19 cellular contexts compared by ENCODE assay signal in the genomic region with DNA sequence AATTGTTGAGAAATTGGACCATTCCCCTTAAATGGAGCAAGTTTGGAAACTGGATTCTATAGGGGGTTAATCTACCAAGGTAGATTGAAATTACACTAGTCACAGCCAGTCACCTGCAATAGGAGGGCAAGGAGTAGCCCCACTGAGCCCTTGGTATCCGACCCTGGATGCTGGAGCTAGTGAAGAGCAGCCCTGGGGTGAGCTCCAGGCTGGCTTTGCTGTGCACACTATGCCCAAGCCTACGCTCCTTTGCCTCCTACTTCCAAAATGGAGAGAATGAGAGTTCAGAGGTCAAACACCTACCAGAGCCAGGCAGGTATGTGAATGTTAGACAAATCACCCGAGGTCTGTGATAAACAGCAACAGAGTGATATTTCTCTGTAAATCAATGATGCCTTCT. TPM values are rescaled to one million over a fixed set of nuclear protein-coding genes. Genes with fewer than 3 reads are reported as not detected.
DNase-seq lines count a peak whose midpoint lies in the region; ATAC-seq and TF ChIP-seq lines count a peak whose summit lies in the region.
"Had no signal": no experiment of that assay in that cellular context is flagged by ENCODE, and none has a peak within 500 bp of the region (broad histone marks: within the 10 kb centered on the region; RNA-seq: fewer than 3 reads in every experiment).

No MANE protein-coding gene starts in this region.

- no peak overlapping the region for H4K12ac ChIP-seq in trophoblast cell (ENCODE audit: low read depth, low read length)

- H3K9me3 Mint-ChIP-seq in activated CD8-positive, alpha-beta memory T cell treated with anti-CD3 and anti-CD28 coated beads, Interleukin-2, amount 10 ng/mL, durations not matched to agents 7 days and 5 days (ENCODE audit: low read depth), result no peaks in the 10 kb centered on the region
- H3K9me3 Mint-ChIP-seq in H9, result no peaks in the 10 kb centered on the region
- H3K9me3 Mint-ChIP-seq in activated T-helper 1 cell treated with anti-CD3 and anti-CD28 coated beads, Interleukin-12 subunit alpha, Interleukin-12 subunit beta, Interleukin-2, Interleukin-4 antibody, amounts not matched to agents 30 ng/mL and 10 ng/mL and 1 ng/mL, durations not matched to agents 14 hours and 24 hours and 36 hours, result no peaks in the 10 kb centered on the region
- H3K9me3 Mint-ChIP-seq in natural killer cell treated with Interleukin-12 subunit alpha and Interleukin-12 subunit beta and Interleukin-15 and Interleukin-18, amount 100 ng/mL, for 72 hours, result no peaks in the 10 kb centered on the region
- H3K9me3 Mint-ChIP-seq: effector memory CD8-positive, alpha-beta T cell; nephron; stimulated activated naive CD8-positive, alpha-beta T cell treated with anti-CD3 and anti-CD28 coated beads, Interleukin-15, Interleukin-2, amounts not matched to agents 100 ng/mL and 50 ng/mL, for 24 hours had no signal

- no peaks in the 10 kb centered on the region for H4K20me1 ChIP-seq in H9 (ENCODE audit: control insufficient read depth, insufficient read depth, insufficient read length)

- H3K23ac ChIP-seq in H9 (ENCODE audit: insufficient read length, low read depth, low read length), result no peak overlapping the region
- no peak overlapping the region for H3K23ac ChIP-seq in trophoblast cell (ENCODE audit: low read length)

- peak overlapping the region; percentile 47 for H3K27ac Mint-ChIP-seq in activated CD8-positive, alpha-beta memory T cell treated with anti-CD3 and anti-CD28 coated beads, Interleukin-2, amount 10 ng/mL, durations not matched to agents 7 days and 5 days
- H3K27ac Mint-ChIP-seq in H9, result peak overlapping the region in 2 of 3 experiments; percentile 42 to 44; a peak in 3 of 7 replicates
- H3K27ac Mint-ChIP-seq in activated T-helper 1 cell treated with anti-CD3 and anti-CD28 coated beads, Interleukin-12 subunit alpha, Interleukin-12 subunit beta, Interleukin-2, Interleukin-4 antibody, amounts not matched to agents 30 ng/mL and 10 ng/mL and 1 ng/mL, durations not matched to agents 14 hours and 24 hours and 36 hours, result peak overlapping the region; percentile 52
- no peak overlapping the region for H3K27ac Mint-ChIP-seq in natural killer cell treated with Interleukin-12 subunit alpha and Interleukin-12 subunit beta and Interleukin-15 and Interleukin-18, amount 100 ng/mL, for 72 hours
- H3K27ac Mint-ChIP-seq: nephron had no signal

- no peaks in the 10 kb centered on the region for H3K79me1 ChIP-seq in H9 (ENCODE audit: insufficient read depth, low read depth, low read length, poor library complexity, severe bottlenecking)
- peaks cover 5% of the 10 kb centered on the region for H3K79me1 ChIP-seq in trophoblast cell (ENCODE audit: low read length)

- WGBS in H9 (ENCODE audit: extremely low coverage, insufficient read length, low lambda C conversion rate), result no CpG with 5 or more reads among the region's 3 CpGs
- no CpG with 5 or more reads among the region's 3 CpGs for WGBS in trophoblast cell (ENCODE audit: extremely low coverage, insufficient coverage, insufficient read length)

- H3K27ac ChIP-seq in H9 (ENCODE audit: insufficient read length, low read depth, low read length) (no peak overlapping the region), trophoblast cell (ENCODE audit: low read depth, low read length) (no peak overlapping the region)

- H2BK5ac ChIP-seq in H9 (ENCODE audit: insufficient read length, low read length) (no peak overlapping the region), trophoblast cell (ENCODE audit: low read depth, low read length, poor library complexity) (no peak overlapping the region)

- H2AK5ac ChIP-seq in H9 (ENCODE audit: insufficient read length, low read length), result no peak overlapping the region
- H2AK5ac ChIP-seq in trophoblast cell (ENCODE audit: low read length), result no peak overlapping the region

- H2BK12ac ChIP-seq in H9 (ENCODE audit: insufficient read length, low read depth, low read length), result no peak overlapping the region
- H2BK12ac ChIP-seq in trophoblast cell (ENCODE audit: low read length), result no peak overlapping the region

- no peaks in the 10 kb centered on the region for H3K27me3 ChIP-seq in H9 (ENCODE audit: insufficient read depth, low read length)
- H3K27me3 ChIP-seq in trophoblast cell (ENCODE audit: insufficient read depth, low read length), result no peaks in the 10 kb centered on the region

- no peaks in the 10 kb centered on the region for H3K9me3 ChIP-seq in H9 (ENCODE audit: control insufficient read depth, low read depth, low read length)
- H3K9me3 ChIP-seq in trophoblast cell (ENCODE audit: insufficient read depth, low read depth, low read length), result peaks cover under 1% of the 10 kb centered on the region

- H3K23me2 ChIP-seq in H9 (ENCODE audit: insufficient read length, low read depth, low read length, poor library complexity, severe bottlenecking), result no peaks in the 10 kb centered on the region

- H2AFZ ChIP-seq in H9 (ENCODE audit: low read length), result no peak overlapping the region
- no peak overlapping the region for H2AFZ ChIP-seq in trophoblast cell (ENCODE audit: insufficient read depth, low read length, poor library complexity)

- H2BK120ac ChIP-seq in H9 (ENCODE audit: low read depth, low read length, poor library complexity, severe bottlenecking), result no peak overlapping the region
- H2BK120ac ChIP-seq in trophoblast cell (ENCODE audit: insufficient read depth, low read length, poor library complexity), result no peak overlapping the region

- H3K4ac ChIP-seq in H9 (ENCODE audit: low read depth, low read length), result no peak overlapping the region
- H3K4ac ChIP-seq in trophoblast cell (ENCODE audit: low read depth, low read length), result no peak overlapping the region

- H3K79me2 ChIP-seq in H9 (ENCODE audit: insufficient read depth, low read length) (no peaks in the 10 kb centered on the region), trophoblast cell (ENCODE audit: control insufficient read depth, insufficient read depth, low read length, poor library complexity) (no peaks in the 10 kb centered on the region)

- no peak overlapping the region for H2BK20ac ChIP-seq in H9 (ENCODE audit: low read depth, low read length, poor library complexity, severe bottlenecking)

- H3K4me1 ChIP-seq in H9 (ENCODE audit: insufficient read depth, low read length) (no peaks in the 10 kb centered on the region), trophoblast cell (ENCODE audit: control insufficient read depth in 1 of 2, insufficient read depth in 2 of 2, low read length in 2 of 2) (peaks cover 2 to 10% of the 10 kb centered on the region in 2 experiments)

- peaks cover 19 to 39% of the 10 kb centered on the region in 2 experiments for H3K36me3 ChIP-seq in trophoblast cell (ENCODE audit: control insufficient read depth in 1 of 2, insufficient read depth in 2 of 2, low read length in 2 of 2)

- H3K9ac ChIP-seq in H9 (ENCODE audit: extremely low read depth, insufficient read length, low read length) (no peak overlapping the region), trophoblast cell (ENCODE audit: low read length) (peak overlapping the region; percentile 70)

- peaks cover 10% of the 10 kb centered on the region for H3K4me1 Mint-ChIP-seq in activated CD8-positive, alpha-beta memory T cell treated with anti-CD3 and anti-CD28 coated beads, Interleukin-2, amount 10 ng/mL, durations not matched to agents 7 days and 5 days
- peaks cover 10 to 11% of the 10 kb centered on the region in 2 experiments for H3K4me1 Mint-ChIP-seq in H9
- peaks cover 17% of the 10 kb centered on the region for H3K4me1 Mint-ChIP-seq in activated T-helper 1 cell treated with anti-CD3 and anti-CD28 coated beads, Interleukin-12 subunit alpha, Interleukin-12 subunit beta, Interleukin-2, Interleukin-4 antibody, amounts not matched to agents 30 ng/mL and 10 ng/mL and 1 ng/mL, durations not matched to agents 14 hours and 24 hours and 36 hours (ENCODE audit: low read depth)
- peaks cover 11 to 18% of the 10 kb centered on the region in 2 donors for H3K4me1 Mint-ChIP-seq in natural killer cell treated with Interleukin-12 subunit alpha and Interleukin-12 subunit beta and Interleukin-15 and Interleukin-18, amount 100 ng/mL, for 72 hours (ENCODE audit: low read depth in 2 of 2)

- no peak overlapping the region for H4K5ac ChIP-seq in H9 (ENCODE audit: insufficient read length, low read depth, low read length)

- no peak overlapping the region for H3K4me3 ChIP-seq in trophoblast cell (ENCODE audit: low read depth, low read length)

- H3K14ac ChIP-seq in H9 (ENCODE audit: insufficient read depth, low read length) (no peak overlapping the region), trophoblast cell (ENCODE audit: low read length) (no peak overlapping the region)

- H3K36me3 Mint-ChIP-seq in activated CD8-positive, alpha-beta memory T cell treated with anti-CD3 and anti-CD28 coated beads, Interleukin-2, amount 10 ng/mL, durations not matched to agents 7 days and 5 days, result peaks cover 36% of the 10 kb centered on the region
- peaks cover 22 to 49% (median 36%) of the 10 kb centered on the region in 3 experiments for H3K36me3 Mint-ChIP-seq in H9 (ENCODE audit: insufficient read depth in 1 of 3, low read depth in 3 of 3)
- H3K36me3 Mint-ChIP-seq in activated T-helper 1 cell treated with anti-CD3 and anti-CD28 coated beads, Interleukin-12 subunit alpha, Interleukin-12 subunit beta, Interleukin-2, Interleukin-4 antibody, amounts not matched to agents 30 ng/mL and 10 ng/mL and 1 ng/mL, durations not matched to agents 14 hours and 24 hours and 36 hours (ENCODE audit: low read depth), result peaks cover 40% of the 10 kb centered on the region
- peaks cover 27% of the 10 kb centered on the region for H3K36me3 Mint-ChIP-seq in natural killer cell treated with Interleukin-12 subunit alpha and Interleukin-12 subunit beta and Interleukin-15 and Interleukin-18, amount 100 ng/mL, for 72 hours

- no peak overlapping the region for H3K18ac ChIP-seq in H9 (ENCODE audit: insufficient read length, low read depth, low read length)
- no peak overlapping the region for H3K18ac ChIP-seq in trophoblast cell (ENCODE audit: low read length)

- DNase-seq in activated CD8-positive, alpha-beta memory T cell treated with anti-CD3 and anti-CD28 coated beads, Interleukin-2, amount 10 ng/mL, durations not matched to agents 7 days and 5 days, result no peak
- DNase-seq in activated CD8-positive, alpha-beta memory T cell treated with anti-CD3 and anti-CD28 coated beads, Interleukin-2, amount 50 U/mL, for 4 hours, result no peak
- DNase-seq in H9 (no peak), trophoblast cell (no peak), ureter (ENCODE audit: low spot score) (no peak), NCI-H1930 (lab: John Stamatoyannopoulos, UW) (no peak)
- DNase-seq in activated T-helper 1 cell treated with anti-CD3 and anti-CD28 coated beads, Interleukin-12 subunit alpha, Interleukin-12 subunit beta, Interleukin-2, Interleukin-4 antibody, amounts not matched to agents 30 ng/mL and 10 ng/mL and 1 ng/mL, durations not matched to agents 14 hours and 24 hours and 36 hours (ENCODE audit: low spot score), result no peak
- no peak for DNase-seq in natural killer cell treated with Interleukin-12 subunit alpha and Interleukin-12 subunit beta and Interleukin-15 and Interleukin-18, amount 100 ng/mL, for 72 hours (ENCODE audit: low spot score)
- DNase-seq: activated CD4-positive, CD25-positive, alpha-beta regulatory T cell; amygdala; Calu3; effector memory CD8-positive, alpha-beta T cell; mammary epithelial cell; NCI-H1417 treated with DMSO at 0.1 percent for 48 hours; stimulated activated CD4-positive, alpha-beta T cell treated with anti-CD3 and anti-CD28 coated beads, Interleukin-12 subunit alpha, Interleukin-12 subunit beta, amount 100 ng/mL, for 4 hours had no signal

- no peaks in the 10 kb centered on the region for H3K27me3 Mint-ChIP-seq in activated CD8-positive, alpha-beta memory T cell treated with anti-CD3 and anti-CD28 coated beads, Interleukin-2, amount 10 ng/mL, durations not matched to agents 7 days and 5 days
- no peaks in the 10 kb centered on the region for H3K27me3 Mint-ChIP-seq in H9 (ENCODE audit: low read depth)
- H3K27me3 Mint-ChIP-seq in activated T-helper 1 cell treated with anti-CD3 and anti-CD28 coated beads, Interleukin-12 subunit alpha, Interleukin-12 subunit beta, Interleukin-2, Interleukin-4 antibody, amounts not matched to agents 30 ng/mL and 10 ng/mL and 1 ng/mL, durations not matched to agents 14 hours and 24 hours and 36 hours (ENCODE audit: insufficient read depth), result no peaks in the 10 kb centered on the region
- no peaks in the 10 kb centered on the region for H3K27me3 Mint-ChIP-seq in natural killer cell treated with Interleukin-12 subunit alpha and Interleukin-12 subunit beta and Interleukin-15 and Interleukin-18, amount 100 ng/mL, for 72 hours
- H3K27me3 Mint-ChIP-seq: effector memory CD8-positive, alpha-beta T cell; stimulated activated naive CD8-positive, alpha-beta T cell treated with anti-CD3 and anti-CD28 coated beads, Interleukin-15, Interleukin-2, amounts not matched to agents 100 ng/mL and 50 ng/mL, for 24 hours had no signal

- H4K91ac ChIP-seq in H9 (ENCODE audit: insufficient read length, low read depth, low read length) (no peak overlapping the region), trophoblast cell (ENCODE audit: low read depth, low read length) (no peak overlapping the region)

- TF ChIP-seq CTCF in H9 (conservative IDR thresholded peaks at IDR 0.05), result no peak

- H3T11ph ChIP-seq in H9 (ENCODE audit: low read length), result no peak overlapping the region

- H3K4me2 ChIP-seq in H9 (ENCODE audit: insufficient read depth, insufficient read length, low read length) (no peak overlapping the region), trophoblast cell (ENCODE audit: low read length) (no peak overlapping the region)

- no peak overlapping the region for H3K4me3 Mint-ChIP-seq in activated CD8-positive, alpha-beta memory T cell treated with anti-CD3 and anti-CD28 coated beads, Interleukin-2, amount 10 ng/mL, durations not matched to agents 7 days and 5 days
- no peak overlapping the region for H3K4me3 Mint-ChIP-seq in H9
- H3K4me3 Mint-ChIP-seq in activated T-helper 1 cell treated with anti-CD3 and anti-CD28 coated beads, Interleukin-12 subunit alpha, Interleukin-12 subunit beta, Interleukin-2, Interleukin-4 antibody, amounts not matched to agents 30 ng/mL and 10 ng/mL and 1 ng/mL, durations not matched to agents 14 hours and 24 hours and 36 hours, result no peak overlapping the region
- no peak overlapping the region for H3K4me3 Mint-ChIP-seq in natural killer cell treated with Interleukin-12 subunit alpha and Interleukin-12 subunit beta and Interleukin-15 and Interleukin-18, amount 100 ng/mL, for 72 hours
- H3K4me3 Mint-ChIP-seq: nephron; stimulated activated naive CD8-positive, alpha-beta T cell treated with anti-CD3 and anti-CD28 coated beads, Interleukin-15, Interleukin-2, amounts not matched to agents 100 ng/mL and 50 ng/mL, for 24 hours had no signal

- no peak for ATAC-seq in activated CD8-positive, alpha-beta memory T cell treated with anti-CD3 and anti-CD28 coated beads, Interleukin-2, amount 10 ng/mL, durations not matched to agents 7 days and 5 days
- ATAC-seq in natural killer cell treated with Interleukin-12 subunit alpha and Interleukin-12 subunit beta and Interleukin-15 and Interleukin-18, amount 100 ng/mL, for 72 hours, result no peak
- ATAC-seq: effector memory CD8-positive, alpha-beta T cell had no signal

- no peak overlapping the region for H3K56ac ChIP-seq in H9 (ENCODE audit: insufficient read length, low read depth, low read length)

- H2BK15ac ChIP-seq in H9 (ENCODE audit: low read depth, low read length), result no peak overlapping the region

- H4K8ac ChIP-seq in H9 (replicated peaks; ENCODE audit: insufficient read length, low read depth, low read length) (no peak overlapping the region), trophoblast cell (ENCODE audit: low read depth, low read length) (no peak overlapping the region)

- CTCF ChIA-PET in activated CD8-positive, alpha-beta memory T cell treated with anti-CD3 and anti-CD28 coated beads, Interleukin-2, amount 10 ng/mL, durations not matched to agents 7 days and 5 days (lab: Charles Lee), result interaction anchor here (0.7 to 3.3 kb wide), 5 partner anchors 9 to 45 kb away, joined by 4 to 57 read pairs (median 24); a partner anchor contains a TSS

- intact Hi-C loops in activated T-helper 1 cell treated with anti-CD3 and anti-CD28 coated beads, Interleukin-12 subunit alpha, Interleukin-12 subunit beta, Interleukin-2, Interleukin-4 antibody, amounts not matched to agents 30 ng/mL and 10 ng/mL and 1 ng/mL, durations not matched to agents 14 hours and 24 hours and 36 hours (cut with micrococcal nuclease), result no loop called here

RNA-seq across cellular contexts. Expression of a gene that starts 23.7 kb away (rescaled TPM):
- 100 to 1,000 TPM; 176 to 193 TPM for total RNA-seq in activated CD8-positive, alpha-beta memory T cell treated with anti-CD3 and anti-CD28 coated beads, Interleukin-2, amount 10 ng/mL, durations not matched to agents 7 days and 5 days
- total RNA-seq in H9 (2021), result 203 and 204 TPM in 2 replicates
- total RNA-seq in activated T-helper 1 cell treated with anti-CD3 and anti-CD28 coated beads, Interleukin-12 subunit alpha, Interleukin-12 subunit beta, Interleukin-2, Interleukin-4 antibody, amounts not matched to agents 30 ng/mL and 10 ng/mL and 1 ng/mL, durations not matched to agents 14 hours and 24 hours and 36 hours, result 337 and 339 TPM in 2 replicates
- 142 and 148 TPM in 2 replicates for polyA plus RNA-seq in trophoblast cell (2013)
- 100 to 1,000 TPM; 167 to 249 TPM for total RNA-seq in natural killer cell treated with Interleukin-12 subunit alpha and Interleukin-12 subunit beta and Interleukin-15 and Interleukin-18, amount 100 ng/mL, for 72 hours
- 180 TPM for total RNA-seq in ureter

RNA-seq across cellular contexts. Expression of a gene that starts 34.4 kb away (rescaled TPM):
- total RNA-seq in activated CD8-positive, alpha-beta memory T cell treated with anti-CD3 and anti-CD28 coated beads, Interleukin-2, amount 10 ng/mL, durations not matched to agents 7 days and 5 days, result 10 to 100 TPM; 37.3 to 45.9 TPM
- total RNA-seq in H9 (2021), result 0.20 TPM in 1 of 2 replicates, not detected in the other
- 22.3 TPM in 2 replicates for total RNA-seq in activated T-helper 1 cell treated with anti-CD3 and anti-CD28 coated beads, Interleukin-12 subunit alpha, Interleukin-12 subunit beta, Interleukin-2, Interleukin-4 antibody, amounts not matched to agents 30 ng/mL and 10 ng/mL and 1 ng/mL, durations not matched to agents 14 hours and 24 hours and 36 hours
- polyA plus RNA-seq in trophoblast cell (2013), result 0.08 and 0.32 TPM in 2 replicates
- 10 to 100 TPM; 20.2 to 82.7 TPM for total RNA-seq in natural killer cell treated with Interleukin-12 subunit alpha and Interleukin-12 subunit beta and Interleukin-15 and Interleukin-18, amount 100 ng/mL, for 72 hours
- total RNA-seq in ureter, result 6.8 TPM
- total RNA-seq: HT-29, RPMI7951 had no signal

RNA-seq across cellular contexts. Expression of a gene that starts 43.9 kb away (rescaled TPM):
- 100 to 1,000 TPM; 274 to 359 TPM for total RNA-seq in activated CD8-positive, alpha-beta memory T cell treated with anti-CD3 and anti-CD28 coated beads, Interleukin-2, amount 10 ng/mL, durations not matched to agents 7 days and 5 days
- total RNA-seq in H9 (2021) (461 and 466 TPM in 2 replicates), ureter (209 TPM)
- total RNA-seq in activated T-helper 1 cell treated with anti-CD3 and anti-CD28 coated beads, Interleukin-12 subunit alpha, Interleukin-12 subunit beta, Interleukin-2, Interleukin-4 antibody, amounts not matched to agents 30 ng/mL and 10 ng/mL and 1 ng/mL, durations not matched to agents 14 hours and 24 hours and 36 hours, result 367 and 368 TPM in 2 replicates
- 228 and 236 TPM in 2 replicates for polyA plus RNA-seq in trophoblast cell (2013)
- 100 to 1,000 TPM; 276 to 305 TPM for total RNA-seq in natural killer cell treated with Interleukin-12 subunit alpha and Interleukin-12 subunit beta and Interleukin-15 and Interleukin-18, amount 100 ng/mL, for 72 hours

RNA-seq across cellular contexts. Expression of a gene that starts 44.1 kb away (rescaled TPM):
- total RNA-seq in activated CD8-positive, alpha-beta memory T cell treated with anti-CD3 and anti-CD28 coated beads, Interleukin-2, amount 10 ng/mL, durations not matched to agents 7 days and 5 days, result 10 to 100 TPM; 52.7 to 64.9 TPM
- 28.3 and 30.2 TPM in 2 replicates for total RNA-seq in H9 (2021)
- total RNA-seq in activated T-helper 1 cell treated with anti-CD3 and anti-CD28 coated beads, Interleukin-12 subunit alpha, Interleukin-12 subunit beta, Interleukin-2, Interleukin-4 antibody, amounts not matched to agents 30 ng/mL and 10 ng/mL and 1 ng/mL, durations not matched to agents 14 hours and 24 hours and 36 hours, result 84.8 and 86.4 TPM in 2 replicates
- 15.8 and 17.3 TPM in 2 replicates for polyA plus RNA-seq in trophoblast cell (2013)
- total RNA-seq in natural killer cell treated with Interleukin-12 subunit alpha and Interleukin-12 subunit beta and Interleukin-15 and Interleukin-18, amount 100 ng/mL, for 72 hours, result 100 to 1,000 TPM in 1 of 2 donors, 10 to 100 TPM in 1; 54.2 to 120 TPM
- 38.7 TPM for total RNA-seq in ureter

Comparison
In these comparisons a context has a peak if more than half of its experiments do, and no peak if none do; other contexts are left out.
1. H3K27ac Mint-ChIP-seq: peak in activated CD8-positive, alpha-beta memory T cell treated with anti-CD3 and anti-CD28 coated beads, Interleukin-2, amount 10 ng/mL, durations not matched to agents 7 days and 5 days (single experiment), H9 (2 of 3) and activated T-helper 1 cell treated with anti-CD3 and anti-CD28 coated beads, Interleukin-12 subunit alpha, Interleukin-12 subunit beta, Interleukin-2, Interleukin-4 antibody, amounts not matched to agents 30 ng/mL and 10 ng/mL and 1 ng/mL, durations not matched to agents 14 hours and 24 hours and 36 hours (single experiment); none in natural killer cell treated with Interleukin-12 subunit alpha and Interleukin-12 subunit beta and Interleukin-15 and Interleukin-18, amount 100 ng/mL, for 72 hours (0 of 2).